8 cellular contexts compared by ENCODE assay signal in the genomic region with DNA sequence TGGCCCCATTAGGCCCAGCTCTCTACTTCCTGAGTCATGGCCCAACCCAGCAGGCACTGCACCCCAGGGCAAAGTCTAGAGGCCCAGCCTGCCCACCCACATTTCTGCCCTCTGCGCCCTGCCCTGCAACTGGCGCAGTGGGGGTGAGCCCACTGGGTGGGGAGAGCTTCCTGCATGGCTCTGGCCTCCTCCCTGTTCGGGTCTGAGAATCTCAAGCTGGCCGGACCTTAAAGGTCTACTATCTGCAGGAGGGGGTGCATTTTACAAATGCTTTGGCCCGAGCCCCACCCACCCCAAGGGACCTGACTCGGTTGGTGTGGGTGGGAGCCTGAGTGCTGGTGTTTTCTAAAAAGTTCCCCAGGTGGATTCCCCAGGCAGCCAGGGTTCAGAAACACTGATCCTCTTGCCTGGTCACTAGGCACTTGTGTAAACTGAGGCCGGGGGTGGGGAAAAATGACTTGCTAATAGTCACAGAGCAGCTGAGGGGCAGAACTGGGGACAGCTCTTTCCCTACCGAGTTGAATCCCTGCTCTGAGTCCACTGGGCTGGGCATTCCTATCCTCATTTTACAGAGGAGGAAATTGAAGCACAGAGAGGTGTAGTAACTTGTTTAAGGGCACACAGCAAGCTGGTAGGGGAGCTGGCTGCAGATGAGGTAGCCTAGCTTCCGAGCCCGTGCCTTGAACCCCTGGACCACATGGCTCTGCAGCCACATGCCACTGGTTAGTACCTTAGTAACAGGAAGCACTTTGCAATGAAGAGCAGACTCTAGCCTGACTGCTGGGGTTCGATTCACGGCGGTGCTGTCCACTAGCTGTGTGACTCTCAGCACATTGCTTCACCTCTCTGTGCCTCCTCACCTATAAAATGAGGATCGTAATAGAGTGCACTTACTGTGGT. TPM values are rescaled to one million over a fixed set of nuclear protein-coding genes. Genes with fewer than 3 reads are reported as not detected.
DNase-seq lines count a peak whose midpoint lies in the region; ATAC-seq lines count a peak whose summit lies in the region.

No MANE protein-coding gene starts in this region.

- peaks cover 14 to 25% of the 10 kb centered on the region in 2 donors for H3K36me3 Mint-ChIP-seq in activated T-cell treated with anti-CD3 and anti-CD28 coated beads, Interleukin-2, amount 50 U/mL, for 72 hours (ENCODE audit: insufficient read depth in 2 of 2)

- DNase-seq in activated CD4-positive, CD25-positive, alpha-beta regulatory T cell (lab: John Stamatoyannopoulos, UW), result no peak
- DNase-seq in activated T-cell treated with anti-CD3 and anti-CD28 coated beads, Interleukin-2, amount 50 U/mL, for 72 hours, result peak in 1 of 2 donors; percentile 34
- peak; percentile 28 to 40 for DNase-seq in stimulated activated CD8-positive, alpha-beta memory T cell treated with anti-CD3 and anti-CD28 coated beads, Interleukin-15, amount 100 ng/mL, for 48 hours (ENCODE audit: low read depth in 2 of 2)
- DNase-seq in GF-D8 (lab: John Stamatoyannopoulos, UW), result no peak
- no peak for DNase-seq in DMS114 treated with DMSO at 0.1 percent for 48 hours (lab: John Stamatoyannopoulos, UW; ENCODE audit: unreplicated experiment)
- no peak for DNase-seq in EL

- ATAC-seq in activated CD4-positive, CD25-positive, alpha-beta regulatory T cell treated with anti-CD3 and anti-CD28 coated beads, Interleukin-2, amount 50 U/mL, for 24 hours, result peak; percentile 31 to 36
- ATAC-seq in HG02798 (IDR thresholded peaks at IDR 0.05; ENCODE audit: poor library complexity, unreplicated experiment), result peak; percentile 41
- peak in 1 of 2 donors; percentile 18 for ATAC-seq in activated T-cell treated with anti-CD3 and anti-CD28 coated beads, Interleukin-2, amount 50 U/mL, for 72 hours (replicated peaks in 1 of 2)

- peaks cover 71% of the 10 kb centered on the region for H3K4me1 Mint-ChIP-seq in activated T-cell treated with anti-CD3 and anti-CD28 coated beads, Interleukin-2, amount 50 U/mL, for 72 hours (ENCODE audit: low read depth)

- peak overlapping the region; percentile 44 for H3K27ac Mint-ChIP-seq in activated T-cell treated with anti-CD3 and anti-CD28 coated beads, Interleukin-2, amount 50 U/mL, for 72 hours

- H3K4me3 Mint-ChIP-seq in activated T-cell treated with anti-CD3 and anti-CD28 coated beads, Interleukin-2, amount 50 U/mL, for 72 hours, result peak overlapping the region; percentile 6 to 66

- H3K9me3 Mint-ChIP-seq in activated T-cell treated with anti-CD3 and anti-CD28 coated beads, Interleukin-2, amount 50 U/mL, for 72 hours, result no peaks in the 10 kb centered on the region

- no peaks in the 10 kb centered on the region for H3K27me3 Mint-ChIP-seq in activated T-cell treated with anti-CD3 and anti-CD28 coated beads, Interleukin-2, amount 50 U/mL, for 72 hours (ENCODE audit: low read depth)

RNA-seq across cellular contexts. Expression of gene CD82, which starts 36.3 kb away (rescaled TPM):
- total RNA-seq in activated T-cell treated with anti-CD3 and anti-CD28 coated beads, Interleukin-2, amount 50 U/mL, for 72 hours, result 100 to 1,000 TPM; 364 to 421 TPM

Comparison
In these comparisons a context has a peak if more than half of its experiments do, and no peak if none do; other contexts are left out.
1. DNase-seq: peak in stimulated activated CD8-positive, alpha-beta memory T cell treated with anti-CD3 and anti-CD28 coated beads, Interleukin-15, amount 100 ng/mL, for 48 hours (2 of 2); none in activated CD4-positive, CD25-positive, alpha-beta regulatory T cell (0 of 4), GF-D8 (single experiment), DMS114 treated with DMSO at 0.1 percent for 48 hours (single experiment) and EL (single experiment).